8 cellular contexts compared by ENCODE assay signal in the genomic region with DNA sequence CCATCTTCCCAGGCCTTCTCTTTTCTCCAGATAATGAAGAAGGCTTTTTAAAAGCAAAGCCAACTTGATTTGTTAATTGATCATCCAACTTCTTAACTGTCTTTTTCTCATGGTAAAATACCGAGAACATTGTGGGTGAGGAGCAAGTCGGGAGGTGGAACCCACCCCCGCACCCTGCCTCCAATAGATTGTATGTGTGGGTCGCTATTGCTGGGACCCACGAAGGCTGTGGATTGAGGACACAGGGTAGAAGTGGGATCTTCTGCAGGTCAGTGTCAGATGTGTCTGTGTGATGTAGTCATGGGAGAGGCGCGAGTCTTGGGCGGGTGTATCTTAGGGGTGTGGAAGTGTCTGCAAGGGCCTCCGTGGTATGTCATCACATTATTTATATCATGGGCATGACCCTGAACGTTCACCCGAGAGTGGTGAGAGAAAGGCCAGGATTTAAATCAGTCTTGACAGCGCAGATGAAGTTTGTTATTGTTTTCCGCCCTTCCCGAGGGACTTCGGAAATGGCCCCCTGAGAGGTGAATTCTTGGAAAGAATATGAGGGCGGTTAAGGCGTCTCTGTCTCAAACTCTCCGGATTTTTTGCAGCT. TPM values are rescaled to one million over a fixed set of nuclear protein-coding genes. Genes with fewer than 3 reads are reported as not detected.
DNase-seq lines count a peak whose midpoint lies in the region; ATAC-seq and TF ChIP-seq lines count a peak whose summit lies in the region.

No MANE protein-coding gene starts in this region.

- peak overlapping the region; percentile 95 for H3K4me2 ChIP-seq in fibroblast of lung (ENCODE audit: extremely low read depth, insufficient read depth, low read length)

- no peaks in the 10 kb centered on the region for H3K27me3 ChIP-seq in fibroblast of lung (ENCODE audit: control insufficient read depth, insufficient read depth, low read length)
- no peaks in the 10 kb centered on the region for H3K27me3 ChIP-seq in neuron (ENCODE audit: insufficient read depth, low read length)

- H3K27ac ChIP-seq in fibroblast of lung (ENCODE audit: insufficient read depth, low read length): no peak overlapping the region

- H4K20me1 ChIP-seq in fibroblast of lung (ENCODE audit: control insufficient read depth, extremely low read depth, insufficient read depth, low read length): no peaks in the 10 kb centered on the region

- ATAC-seq in GM18868 (IDR thresholded peaks at IDR 0.05; ENCODE audit: unreplicated experiment): peak; percentile 7
- peak; percentile 16 for ATAC-seq in HG03521 (IDR thresholded peaks at IDR 0.05; ENCODE audit: unreplicated experiment)
- ATAC-seq in HG03139 (IDR thresholded peaks at IDR 0.05; ENCODE audit: unreplicated experiment): no peak

- no peak overlapping the region for H3K9ac ChIP-seq in fibroblast of lung (ENCODE audit: insufficient read depth, low read length)

- H2AFZ ChIP-seq in fibroblast of lung (ENCODE audit: low read length) (peak overlapping the region; percentile 74), neuron (ENCODE audit: low read depth, low read length) (peak overlapping the region; percentile 94)

- peak overlapping the region; percentile 40 to 84 (median 70) for H3K4me3 ChIP-seq in fibroblast of lung (replicated peaks in 1 of 4; ENCODE audit: control extremely low read depth in 1 of 4, insufficient read depth in 1 of 4, low read depth in 3 of 4, low read length in 4 of 4)
- peak overlapping the region; percentile 70 for H3K4me3 ChIP-seq in neuron (ENCODE audit: low read length)

- no peaks in the 10 kb centered on the region for H3K9me3 ChIP-seq in fibroblast of lung (ENCODE audit: control insufficient read depth, insufficient read depth, low read depth, low read length)
- H3K9me3 ChIP-seq in neuron (ENCODE audit: low read length): no peaks in the 10 kb centered on the region

- no peaks in the 10 kb centered on the region for H3K79me2 ChIP-seq in fibroblast of lung (ENCODE audit: control insufficient read depth, insufficient read depth, low read length)

- H3K36me3 ChIP-seq in fibroblast of lung (ENCODE audit: control insufficient read depth, insufficient read depth, low read length) (no peaks in the 10 kb centered on the region), neuron (ENCODE audit: insufficient read depth, low read length) (no peaks in the 10 kb centered on the region)

- DNase-seq in activated CD4-positive, alpha-beta T cell treated with anti-CD3 and anti-CD28 coated beads, Interleukin-2, amount 50 U/mL, for 4 hours: peak; percentile 8 to 9
- DNase-seq in fibroblast of lung (ENCODE audit: low read depth in 2 of 2) (peak; percentile 15 to 51), Ammon's horn (ENCODE audit: low spot score) (no peak), NCI-H2081 treated with DMSO at 0.1 percent for 48 hours (lab: John Stamatoyannopoulos, UW) (no peak)

- H3K4me1 ChIP-seq in fibroblast of lung (ENCODE audit: control insufficient read depth, extremely low read depth, insufficient read depth, low read length) (peaks cover 3% of the 10 kb centered on the region), neuron (ENCODE audit: insufficient read depth, low read length) (peaks cover 7% of the 10 kb centered on the region)

- TF ChIP-seq CTCF in fibroblast of lung (conservative IDR thresholded peaks at IDR 0.05 in 1 of 2, IDR thresholded peaks at IDR 0.05 in 1 of 2; ENCODE audit: low read depth in 1 of 2, low read length in 2 of 2): no peak

RNA-seq across cellular contexts. Expression of a gene that starts 0.5 kb away (rescaled TPM):
- 5.1 and 6.1 TPM in 2 replicates for total RNA-seq in fibroblast of lung
- polyA plus RNA-seq in fibroblast of lung: 2.6 and 4.3 TPM in 2 replicates
- 2.3 and 3.5 TPM in 2 replicates for polyA plus RNA-seq in fibroblast of lung (2012)
- 3.9 and 11.8 TPM in 2 replicates for polyA minus RNA-seq in fibroblast of lung (ENCODE audit: low replicate concordance)

RNA-seq across cellular contexts. Expression of a gene that starts 58.7 kb away (rescaled TPM):
- 22.9 and 29.4 TPM in 2 replicates for total RNA-seq in fibroblast of lung
- polyA plus RNA-seq in fibroblast of lung: 29.9 and 32.9 TPM in 2 replicates
- polyA plus RNA-seq in fibroblast of lung (2012): 24.0 and 24.3 TPM in 2 replicates
- polyA minus RNA-seq in fibroblast of lung (ENCODE audit: low replicate concordance): 8.6 and 11.3 TPM in 2 replicates

Comparison
In these comparisons a context has a peak if more than half of its experiments do, and no peak if none do; other contexts are left out.
1. DNase-seq: peak in activated CD4-positive, alpha-beta T cell treated with anti-CD3 and anti-CD28 coated beads, Interleukin-2, amount 50 U/mL, for 4 hours (2 of 2) and fibroblast of lung (2 of 2); none in Ammon's horn (single experiment) and NCI-H2081 treated with DMSO at 0.1 percent for 48 hours (single experiment).